Comparison of ENCODE assay signal across 32 cellular contexts in genomic region chr16:17029602-17030350, GRCh38.
"Had no signal": no experiment of that assay in that cellular context is flagged by ENCODE, and none has a peak within 500 bp of the region (broad histone marks: within the 10 kb centered on the region; RNA-seq: fewer than 3 reads in every experiment).

No MANE protein-coding gene starts in this region.

- H3K27ac ChIP-seq: brain microvascular endothelial cell, coronary artery, esophagus muscularis mucosa, foreskin keratinocyte, gastrocnemius medialis, heart left ventricle, WERI-Rb-1 had no signal

- H3K4me3 Mint-ChIP-seq: activated B cell treated with CpG ODN at 0.5 μM for 24 hours; activated CD8-positive, alpha-beta T cell treated with anti-CD3 and anti-CD28 coated beads for 36 hours; activated naive CD8-positive, alpha-beta T cell; activated T-cell treated with anti-CD3 and anti-CD28 coated beads, Interleukin-2, amount 50 U/mL, for 4 hours; activated T-helper 17 cell treated with anti-CD3 and anti-CD28 coated beads, Interleukin-2, amount 50 U/mL, for 72 hours; central memory CD8-positive, alpha-beta T cell; dendritic cell treated with granulocyte-macrophage colony-stimulating factor and Interleukin-4, amounts not matched to agents 40 ng/mL and 50 ng/mL, for 4 days; endodermal cell; T-helper 17 cell; T-helper 2 cell treated with Interferon-gamma antibody and Interleukin-4, amounts not matched to agents 5 μg/mL and 100 μg/mL, for 36 hours had no signal

- H3K36me3 ChIP-seq: brain microvascular endothelial cell, esophagus muscularis mucosa, gastrocnemius medialis, heart left ventricle, WERI-Rb-1 had no signal

- H3K27ac Mint-ChIP-seq: activated B cell treated with CpG ODN at 0.5 μM for 24 hours; activated CD8-positive, alpha-beta T cell treated with anti-CD3 and anti-CD28 coated beads for 36 hours; activated naive CD8-positive, alpha-beta T cell; activated T-helper 17 cell treated with anti-CD3 and anti-CD28 coated beads, Interleukin-2, amount 50 U/mL, for 72 hours; dendritic cell treated with granulocyte-macrophage colony-stimulating factor and Interleukin-4, amounts not matched to agents 40 ng/mL and 50 ng/mL, for 4 days; endodermal cell; T-helper 17 cell; T-helper 2 cell treated with Interferon-gamma antibody and Interleukin-4, amounts not matched to agents 5 μg/mL and 100 μg/mL, for 36 hours had no signal

- H3K9me3 Mint-ChIP-seq: central memory CD8-positive, alpha-beta T cell had no signal

- H3K9me3 ChIP-seq: gastrocnemius medialis had no signal

- ATAC-seq: activated CD4-positive, CD25-positive, alpha-beta regulatory T cell treated with anti-CD3 and anti-CD28 coated beads, Interleukin-2, amount 50 U/mL, for 24 hours; activated CD8-positive, alpha-beta T cell treated with anti-CD3 and anti-CD28 coated beads for 36 hours; activated T-cell treated with anti-CD3 and anti-CD28 coated beads, Interleukin-2, amount 50 U/mL, for 4 hours; activated T-helper 17 cell treated with anti-CD3 and anti-CD28 coated beads, Interleukin-2, amount 50 U/mL, for 72 hours; foreskin keratinocyte; gastrocnemius medialis; heart left ventricle; T-helper 17 cell had no signal

- H3K4me1 ChIP-seq: esophagus muscularis mucosa, foreskin keratinocyte, gastrocnemius medialis, heart left ventricle had no signal

- DNase-seq: activated B cell treated with CpG ODN at 0.5 μM for 24 hours; activated CD4-positive, alpha-beta T cell treated with anti-CD3 and anti-CD28 coated beads for 48 hours; activated CD4-positive, alpha-beta T cell treated with anti-CD3 and anti-CD28 coated beads, Interleukin-2, amount 50 U/mL, for 1 hour; activated CD4-positive, alpha-beta T cell treated with anti-CD3 and anti-CD28 coated beads, Interleukin-2, amount 50 U/mL, for 48 hours; activated CD8-positive, alpha-beta memory T cell treated with anti-CD3 and anti-CD28 coated beads for 24 hours; activated CD8-positive, alpha-beta T cell treated with anti-CD3 and anti-CD28 coated beads for 36 hours; activated effector memory CD4-positive, alpha-beta T cell treated with Interleukin-2 at 50 U/mL for 16 hours; activated gamma-delta T cell treated with Interleukin-2 at 50 U/mL for 16 hours; activated naive CD4-positive, alpha-beta T cell treated with anti-CD3 and anti-CD28 coated beads, Interleukin-2, amount 50 U/mL, for 16 hours; activated naive CD4-positive, alpha-beta T cell treated with Interleukin-2 at 50 U/mL for 16 hours; activated T-cell treated with anti-CD3 and anti-CD28 coated beads, Interleukin-2, amount 50 U/mL, for 4 hours; amniotic stem cell; anterior cingulate cortex; brain microvascular endothelial cell; dorsolateral prefrontal cortex; effector memory CD4-positive, alpha-beta T cell; endodermal cell; foreskin keratinocyte; gastrocnemius medialis; glutamatergic neuron; heart left ventricle; T-helper 17 cell; T1000; WERI-Rb-1 had no signal

- H3K4me3 ChIP-seq: coronary artery, dorsolateral prefrontal cortex, esophagus muscularis mucosa, gastrocnemius medialis, heart left ventricle had no signal
